8 cellular contexts compared by ENCODE assay signal in genomic region chr17:68205808-68206563, GRCh38. TPM values are rescaled to one million over a fixed set of nuclear protein-coding genes. Genes with fewer than 3 reads are reported as not detected.
A peak's percentile ranks its signal among the peaks of the same experiment; 100 is the strongest.
DNase-seq lines count a peak whose midpoint lies in the region; ATAC-seq and TF ChIP-seq lines count a peak whose summit lies in the region.
"Not testable (repeated sequence)": the region's sequence is repeated elsewhere in the genome, so short reads cannot be mapped to it uniquely, and the experiment has no call there.

No MANE protein-coding gene starts in this region.

- not testable (repeated sequence) for TF ChIP-seq CTCF in BJ (IDR thresholded peaks at IDR 0.05; ENCODE audit: insufficient read depth, low read depth, low read length); coronary artery (IDR thresholded peaks at IDR 0.05); kidney epithelial cell (IDR thresholded peaks at IDR 0.05; ENCODE audit: insufficient read depth, low read length, poor library complexity, severe bottlenecking)

- peak overlapping the region; percentile 87 for H3K4me3 ChIP-seq in BJ (ENCODE audit: low read depth, low read length)
- H3K4me3 ChIP-seq in coronary artery = peak overlapping the region; percentile 99
- peak overlapping the region; percentile 85 for H3K4me3 ChIP-seq in kidney epithelial cell (ENCODE audit: low read depth, low read length)
- H3K4me3 ChIP-seq in skeletal muscle cell (ENCODE audit: low read depth, low read length) = peak overlapping the region; percentile 70

- not testable (repeated sequence) for H3K36me3 ChIP-seq in BJ (ENCODE audit: control insufficient read depth, insufficient read depth, low read length); kidney epithelial cell (ENCODE audit: control insufficient read depth, insufficient read depth, low read length)

- POLR2A ChIA-PET in BJ (lab: Charles Lee) = not testable (repeated sequence)

- CTCF ChIA-PET in BJ (lab: Yijun Ruan, JAX) = interaction anchor here (0.6 to 2.1 kb wide), 6 partner anchors 9 to 256 kb away, joined by 3 to 12 read pairs (median 6); partner anchors contain the start of gene AMZ2

- H3K27me3 ChIP-seq in BJ (ENCODE audit: control insufficient read depth, insufficient read depth, low read length); kidney epithelial cell (ENCODE audit: control insufficient read depth, insufficient read depth, low read length): not testable (repeated sequence)

- H3K27ac ChIP-seq in coronary artery = peak overlapping the region; percentile 63 to 95

- ATAC-seq in GM19328 (IDR thresholded peaks at IDR 0.05; ENCODE audit: unreplicated experiment) (peak; percentile 24), HG03025 (IDR thresholded peaks at IDR 0.05; ENCODE audit: low FRiP score, unreplicated experiment) (peak; percentile 3)

- not testable (repeated sequence) for DNase-seq in BJ (ENCODE audit: low read depth); coronary artery (ENCODE audit: low spot score); kidney epithelial cell (ENCODE audit: low read depth); skeletal muscle cell (ENCODE audit: low read depth)
- peak; percentile 17 for DNase-seq in NCI-H146 treated with DMSO at 0.1 percent for 48 hours (lab: John Stamatoyannopoulos, UW; ENCODE audit: unreplicated experiment)
- DNase-seq in activated CD4-positive, alpha-beta T cell treated with anti-CD3 and anti-CD28 coated beads for 48 hours = peak; percentile 47

RNA-seq across cellular contexts. Expression of gene AMZ2, which starts 41.9 kb away (rescaled TPM):
- polyA plus RNA-seq in BJ (2011; rRNA removed) = 52.0 and 91.1 TPM in 2 replicates
- 13.3 and 19.6 TPM in 2 replicates for polyA minus RNA-seq in BJ (2011; rRNA and poly(A)+ RNA removed)
- total RNA-seq in kidney epithelial cell = 94.0 and 99.7 TPM in 2 replicates
